ENCODE assay signal across 8 cellular contexts in the genomic region with DNA sequence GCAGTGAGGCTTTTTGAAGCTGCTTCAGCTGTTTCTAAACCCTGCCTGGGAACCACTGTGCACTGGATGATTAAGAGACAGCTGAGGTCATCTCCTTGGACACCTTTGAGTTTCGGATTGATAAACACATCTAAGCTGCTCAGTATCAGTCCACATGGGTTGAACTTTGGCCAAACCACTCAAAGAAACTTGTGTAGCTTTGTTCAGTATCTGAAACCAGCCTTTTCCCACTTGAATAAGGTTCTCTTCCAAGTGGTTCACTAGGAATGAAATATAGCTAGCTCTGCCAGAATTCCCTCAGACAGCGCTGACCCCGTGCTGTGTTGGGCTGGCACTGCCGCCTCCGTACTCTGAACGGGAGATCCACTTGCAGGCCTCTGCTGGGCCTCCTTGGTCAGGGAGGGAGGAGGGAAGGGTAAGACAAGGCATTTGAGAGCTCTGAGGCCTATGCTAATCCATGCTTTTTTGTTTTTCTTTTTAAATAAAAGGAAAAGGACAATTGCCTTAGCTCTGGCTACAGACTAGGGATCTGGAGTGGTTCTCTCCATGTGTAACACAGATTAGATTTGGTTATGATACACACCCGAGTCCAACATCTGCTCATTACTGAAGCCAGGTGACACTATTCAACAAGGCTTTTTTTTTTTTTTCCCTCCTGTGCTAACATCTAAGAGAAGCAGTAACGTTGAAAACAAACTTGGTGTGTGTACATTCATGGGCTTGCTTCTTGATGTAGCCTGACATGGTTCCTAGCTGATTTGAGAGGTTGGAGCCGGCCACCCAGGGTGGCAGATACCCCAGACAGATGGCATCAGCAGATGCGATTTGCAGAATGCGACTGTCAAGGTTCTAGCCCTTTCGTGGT.
DNase-seq lines count a peak whose midpoint lies in the region; ATAC-seq, FAIRE-seq and TF ChIP-seq lines count a peak whose summit lies in the region.

No MANE protein-coding gene starts in this region.

- no peaks in the 10 kb centered on the region for H3K9me3 Mint-ChIP-seq in brain

- no peaks in the 10 kb centered on the region for H3K36me3 ChIP-seq in mesendoderm (ENCODE audit: control insufficient read depth, insufficient read depth, low read length)
- H3K36me3 ChIP-seq in A673 (ENCODE audit: insufficient read depth, low read length, poor library complexity, severe bottlenecking) = no peaks in the 10 kb centered on the region

- H2BK120ac ChIP-seq in mesendoderm (ENCODE audit: low read depth, low read length) = no peak overlapping the region

- H3K27ac ChIP-seq in mesendoderm (ENCODE audit: low read depth, low read length) = no peak overlapping the region
- H3K27ac ChIP-seq in A673 (ENCODE audit: low read depth, low read length, poor library complexity, severe bottlenecking) = no peak overlapping the region

- H3K27me3 ChIP-seq in mesendoderm (ENCODE audit: insufficient read depth, low read length, poor library complexity) = no peaks in the 10 kb centered on the region
- H3K27me3 ChIP-seq in A673 (replicated peaks; ENCODE audit: insufficient read depth, low read depth, low read length, poor library complexity) = peaks cover 42% of the 10 kb centered on the region

- CTCF ChIA-PET in A673 (lab: Charles Lee) = no interaction called here

- peaks cover 78% of the 10 kb centered on the region for H3K4me1 Mint-ChIP-seq in brain

- no peaks in the 10 kb centered on the region for H3K27me3 Mint-ChIP-seq in brain

- peaks cover 53% of the 10 kb centered on the region for H3K79me2 ChIP-seq in mesendoderm (ENCODE audit: control insufficient read depth, insufficient read depth, low read length)

- H3K23ac ChIP-seq in mesendoderm (ENCODE audit: low read length) = peak overlapping the region; percentile 30

- no peak overlapping the region for H2BK5ac ChIP-seq in mesendoderm (ENCODE audit: low read length)

- H3K9ac ChIP-seq in mesendoderm (ENCODE audit: low read length) = no peak overlapping the region

- peaks cover 14% of the 10 kb centered on the region for H3K36me3 Mint-ChIP-seq in brain

- H3K4me3 Mint-ChIP-seq in brain = peak overlapping the region in 3 of 5 experiments; percentile 42 to 49 (median 43)

- H3K4me2 ChIP-seq in mesendoderm (ENCODE audit: low read length) = no peak overlapping the region

- no CpG with 5 or more reads among the region's 12 CpGs for WGBS in mesendoderm (ENCODE audit: extremely low coverage, insufficient coverage, low lambda C conversion rate)

- TF ChIP-seq CTCF in brain (conservative IDR thresholded peaks at IDR 0.05) (no peak), A673 (conservative IDR thresholded peaks at IDR 0.05; ENCODE audit: low read depth, low read length) (no peak)

- no peak overlapping the region for H4K8ac ChIP-seq in mesendoderm (ENCODE audit: low read depth, low read length)

- peak overlapping the region; percentile 21 to 93 (median 67) for H3K27ac Mint-ChIP-seq in brain

- H3K4me3 ChIP-seq in mesendoderm (ENCODE audit: low read length) (no peak overlapping the region), A673 (ENCODE audit: low read depth, low read length, poor library complexity, severe bottlenecking) (no peak overlapping the region)

- no peak overlapping the region for H2AK5ac ChIP-seq in mesendoderm (ENCODE audit: low read length)

- H3K18ac ChIP-seq in mesendoderm (ENCODE audit: low read length) = no peak overlapping the region

- H3K4ac ChIP-seq in mesendoderm (ENCODE audit: low read depth, low read length) = no peak overlapping the region

- H3K4me1 ChIP-seq in mesendoderm (ENCODE audit: control insufficient read depth, low read depth, low read length) (no peaks in the 10 kb centered on the region), A673 (ENCODE audit: insufficient read depth, low read length, poor library complexity, severe bottlenecking) (no peaks in the 10 kb centered on the region)

- no peak for FAIRE-seq in H54 (lab: Jason Lieb, UNC)

- peaks cover 44% of the 10 kb centered on the region for H3K79me1 ChIP-seq in mesendoderm (ENCODE audit: low read length)

- peak; percentile 7 for DNase-seq in ELR (ENCODE audit: low read depth)
- no peak for DNase-seq in mesendoderm
- no peak for DNase-seq in H54 (ENCODE audit: insufficient read length, low spot score)
- DNase-seq in amniotic stem cell (lab: John Stamatoyannopoulos, UW) = no peak
- no peak for DNase-seq in A673 (ENCODE audit: low spot score)

- ATAC-seq in GM19452 (IDR thresholded peaks at IDR 0.05; ENCODE audit: unreplicated experiment) (peak; percentile 90), HG03460 (IDR thresholded peaks at IDR 0.05; ENCODE audit: unreplicated experiment) (peak; percentile 90)

- no TSS peak for BruUV-seq in A673 (replicated peaks; lab: Mats Ljungman, UMichigan)

- no peak overlapping the region for H3K56ac ChIP-seq in mesendoderm (ENCODE audit: low read length)

- no peaks in the 10 kb centered on the region for H3K9me3 ChIP-seq in A673 (ENCODE audit: low read depth, low read length, poor library complexity, severe bottlenecking)

- no peak overlapping the region for H4K5ac ChIP-seq in mesendoderm (ENCODE audit: low read length)

- POLR2A ChIA-PET in A673 (lab: Charles Lee; ENCODE audit: low non-redundant PET) = no interaction called here

- no peak overlapping the region for H2BK15ac ChIP-seq in mesendoderm (replicated peaks; ENCODE audit: low read depth)

- intact Hi-C loops in A673 (cut with micrococcal nuclease; ENCODE audit: unreplicated experiment) = no loop called here

- no peak for TF ChIP-seq POLR2A in H54 (IDR thresholded peaks at IDR 0.05; ENCODE audit: low read depth, low read length)
